ENCODE assay signal across 18 cellular contexts in the genomic region with DNA sequence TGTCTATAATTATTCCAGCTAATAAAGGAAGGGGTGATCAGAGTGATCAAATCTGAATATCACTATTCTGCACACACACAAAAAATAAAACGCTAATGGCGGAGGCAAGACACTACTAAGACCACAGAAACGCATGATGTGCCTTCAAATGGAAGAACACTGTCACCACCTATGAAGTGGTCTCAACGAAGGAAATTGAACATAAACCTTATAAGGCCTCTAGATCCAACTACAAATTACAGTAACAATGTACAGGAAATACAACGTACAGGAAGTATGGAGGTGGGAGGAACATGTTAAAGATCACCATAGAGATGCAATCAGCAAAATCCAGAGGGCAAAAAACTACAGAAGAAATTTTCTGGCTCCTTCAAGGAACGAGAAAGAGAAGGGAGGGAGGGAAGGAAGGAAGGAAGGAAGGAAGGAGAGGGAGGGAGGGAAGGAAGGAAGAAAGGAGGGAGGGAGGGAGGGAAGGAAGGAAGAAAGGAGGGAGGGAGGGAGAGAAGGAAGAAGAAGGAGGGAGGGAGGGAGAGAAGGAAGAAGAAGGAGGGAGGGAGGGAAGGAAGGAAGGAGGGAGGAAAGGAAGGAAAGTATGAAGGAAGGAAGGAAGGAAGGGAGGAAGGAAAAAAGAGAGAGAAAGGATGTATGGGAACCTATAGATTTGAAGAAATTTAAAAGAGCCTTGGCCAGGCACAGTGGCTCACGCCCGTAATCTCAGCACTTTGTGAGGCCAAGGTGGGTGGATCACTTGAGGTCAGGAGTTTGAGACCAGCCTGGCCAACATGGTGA. TPM values are rescaled to one million over a fixed set of nuclear protein-coding genes. Genes with fewer than 3 reads are reported as not detected.
DNase-seq lines count a peak whose midpoint lies in the region; ATAC-seq and TF ChIP-seq lines count a peak whose summit lies in the region.
"Had no signal": no experiment of that assay in that cellular context is flagged by ENCODE, and none has a peak within 500 bp of the region (broad histone marks: within the 10 kb centered on the region; RNA-seq: fewer than 3 reads in every experiment).

No MANE protein-coding gene starts in this region.

- H3K9me3 Mint-ChIP-seq in CD8-positive, alpha-beta T cell, result no peaks in the 10 kb centered on the region
- peaks cover 4% of the 10 kb centered on the region for H3K9me3 Mint-ChIP-seq in activated naive CD8-positive, alpha-beta T cell treated with anti-CD3 and anti-CD28 coated beads for 36 hours
- H3K9me3 Mint-ChIP-seq in nephron, result no peaks in the 10 kb centered on the region
- H3K9me3 Mint-ChIP-seq: central memory CD8-positive, alpha-beta T cell had no signal

- 0 out of 22 replicates have a peak overlapping the region, but pooled peaks of 1 of the 11 experiments have one; percentile 50 for H3K27ac ChIP-seq in BLaER1 treated with 17β-estradiol and CSF1 and Interleukin-3, amounts not matched to agents 10 nM and 100 nM
- H3K27ac ChIP-seq in CD8-positive, alpha-beta T cell (ENCODE audit: low read depth, low read length), result peak overlapping the region; percentile 43
- H3K27ac ChIP-seq: KMS-11 had no signal

- no peaks in the 10 kb centered on the region for H3K9me3 ChIP-seq in BLaER1 treated with 17β-estradiol and CSF1 and Interleukin-3, amounts not matched to agents 10 nM and 100 nM (replicated peaks in 1 of 11)
- H3K9me3 ChIP-seq in CD8-positive, alpha-beta T cell (ENCODE audit: low read length), result no peaks in the 10 kb centered on the region
- H3K9me3 ChIP-seq: vagina had no signal

- no peaks in the 10 kb centered on the region for H3K27me3 Mint-ChIP-seq in CD8-positive, alpha-beta T cell (ENCODE audit: low read depth)
- H3K27me3 Mint-ChIP-seq in activated naive CD8-positive, alpha-beta T cell treated with anti-CD3 and anti-CD28 coated beads for 36 hours, result no peaks in the 10 kb centered on the region
- no peaks in the 10 kb centered on the region for H3K27me3 Mint-ChIP-seq in nephron (ENCODE audit: low read depth)
- H3K27me3 Mint-ChIP-seq: central memory CD8-positive, alpha-beta T cell had no signal

- intact Hi-C loops in CD8-positive, alpha-beta T cell (cut with DNase I, micrococcal nuclease), result no loop called here

- no peaks in the 10 kb centered on the region for H3K27me3 ChIP-seq in BLaER1 treated with 17β-estradiol and CSF1 and Interleukin-3, amounts not matched to agents 10 nM and 100 nM
- H3K27me3 ChIP-seq in CD8-positive, alpha-beta T cell (ENCODE audit: insufficient read depth, low read length), result no peaks in the 10 kb centered on the region
- H3K27me3 ChIP-seq: vagina had no signal

- peak; percentile 12 for ATAC-seq in CD8-positive, alpha-beta T cell
- ATAC-seq: left ventricle myocardium superior had no signal

- H3K4me2 ChIP-seq in BLaER1 treated with 17β-estradiol and CSF1 and Interleukin-3, amounts not matched to agents 10 nM and 100 nM, result peak overlapping the region in 10 of 11 experiments; percentile 77 to 98 (median 94); a peak in 19 of 22 replicates

- peak overlapping the region; percentile 6 for H3K4me3 Mint-ChIP-seq in CD8-positive, alpha-beta T cell
- H3K4me3 Mint-ChIP-seq in activated naive CD8-positive, alpha-beta T cell treated with anti-CD3 and anti-CD28 coated beads for 36 hours, result peak overlapping the region; percentile 25
- H3K4me3 Mint-ChIP-seq in nephron, result peak overlapping the region in 1 of 3 experiments; percentile 8

- DNase-seq in CD8-positive, alpha-beta T cell, result no peak
- no peak for DNase-seq in activated naive CD8-positive, alpha-beta T cell treated with anti-CD3 and anti-CD28 coated beads for 36 hours
- DNase-seq in globus pallidus (ENCODE audit: low spot score) (no peak), NOMO-1 treated with DMSO at 0.1 percent for 48 hours (lab: John Stamatoyannopoulos, UW; ENCODE audit: unreplicated experiment) (no peak)
- no peak for DNase-seq in stimulated activated CD4-positive, alpha-beta T cell treated with anti-CD3 and anti-CD28 coated beads, Interleukin-2, amount 100 ng/mL, for 48 hours
- DNase-seq: AML-193; effector CD4-positive, alpha-beta T cell; HCEC 1CT; head of caudate nucleus; NCI-H1048; NCI-H2029 treated with DMSO at 0.1 percent for 48 hours had no signal

- peaks cover 28 to 55% (median 37%) of the 10 kb centered on the region in 10 experiments for H3K4me1 ChIP-seq in BLaER1 treated with 17β-estradiol and CSF1 and Interleukin-3, amounts not matched to agents 10 nM and 100 nM
- peaks cover 31% of the 10 kb centered on the region for H3K4me1 ChIP-seq in CD8-positive, alpha-beta T cell (ENCODE audit: insufficient read depth, low read length)

- TF ChIP-seq CTCF in CD8-positive, alpha-beta T cell (IDR thresholded peaks at IDR 0.05), result no peak
- TF ChIP-seq CTCF in nephron (IDR thresholded peaks at IDR 0.05; ENCODE audit: unreplicated experiment in 3 of 3), result no peak

- H3K36me3 Mint-ChIP-seq in CD8-positive, alpha-beta T cell, result no peaks in the 10 kb centered on the region
- H3K36me3 Mint-ChIP-seq in activated naive CD8-positive, alpha-beta T cell treated with anti-CD3 and anti-CD28 coated beads for 36 hours, result peaks cover 3% of the 10 kb centered on the region
- no peaks in the 10 kb centered on the region for H3K36me3 Mint-ChIP-seq in nephron (ENCODE audit: low read depth)

- POLR2A ChIA-PET in CD8-positive, alpha-beta T cell (lab: Charles Lee), result interaction anchor here (1.1 to 2.5 kb wide), 8 partner anchors 10 to 69 kb away, joined by 3 to 16 read pairs (median 5); partner anchors contain the start of genes PPP1R9B and SAMD14

- peaks cover 40% of the 10 kb centered on the region for H3K4me1 Mint-ChIP-seq in CD8-positive, alpha-beta T cell (ENCODE audit: low read depth)
- H3K4me1 Mint-ChIP-seq in activated naive CD8-positive, alpha-beta T cell treated with anti-CD3 and anti-CD28 coated beads for 36 hours, result peaks cover 40% of the 10 kb centered on the region
- H3K4me1 Mint-ChIP-seq in nephron, result peaks cover 29% of the 10 kb centered on the region

- no peak overlapping the region for H3K4me3 ChIP-seq in BLaER1 treated with 17β-estradiol and CSF1 and Interleukin-3, amounts not matched to agents 10 nM and 100 nM
- no peak overlapping the region for H3K4me3 ChIP-seq in CD8-positive, alpha-beta T cell (ENCODE audit: low read depth, low read length)

- H3K36me3 ChIP-seq in BLaER1 treated with 17β-estradiol and CSF1 and Interleukin-3, amounts not matched to agents 10 nM and 100 nM, result no peaks in the 10 kb centered on the region
- no peaks in the 10 kb centered on the region for H3K36me3 ChIP-seq in CD8-positive, alpha-beta T cell (ENCODE audit: insufficient read depth, low read length)
- H3K36me3 ChIP-seq: vagina had no signal

- H3K9ac ChIP-seq in BLaER1 treated with 17β-estradiol and CSF1 and Interleukin-3, amounts not matched to agents 10 nM and 100 nM, result no peak overlapping the region
- H3K9ac ChIP-seq: KMS-11 had no signal

- no peaks in the 10 kb centered on the region; a peak in 1 of 22 replicates for H4K20me1 ChIP-seq in BLaER1 treated with 17β-estradiol and CSF1 and Interleukin-3, amounts not matched to agents 10 nM and 100 nM

- peak overlapping the region; percentile 72 for H3K27ac Mint-ChIP-seq in CD8-positive, alpha-beta T cell
- H3K27ac Mint-ChIP-seq in activated naive CD8-positive, alpha-beta T cell treated with anti-CD3 and anti-CD28 coated beads for 36 hours, result peak overlapping the region; percentile 96
- peak overlapping the region; percentile 41 to 77 (median 55) for H3K27ac Mint-ChIP-seq in nephron

- CTCF ChIA-PET in CD8-positive, alpha-beta T cell (lab: Charles Lee), result interaction anchor here (0.7 to 2.8 kb wide), 22 partner anchors 12 to 135 kb away, joined by 3 to 89 read pairs (median 6); partner anchors contain the start of genes COL1A1, PDK2, PPP1R9B and SAMD14

RNA-seq across cellular contexts. Expression of gene SGCA, which starts 3.1 kb away (rescaled TPM):
- total RNA-seq in CD8-positive, alpha-beta T cell, result under 1 TPM in 1 of 2 experiments, not detected in 1; 0.25 TPM
- under 1 TPM in 1 of 2 experiments, not detected in 1; 0.38 TPM for total RNA-seq in activated naive CD8-positive, alpha-beta T cell treated with anti-CD3 and anti-CD28 coated beads for 36 hours
- total RNA-seq: NCI-H460 had no signal

RNA-seq across cellular contexts. Expression of gene PPP1R9B, which starts 12.2 kb away (rescaled TPM):
- 10 to 100 TPM; 64.3 TPM for total RNA-seq in CD8-positive, alpha-beta T cell
- total RNA-seq in activated naive CD8-positive, alpha-beta T cell treated with anti-CD3 and anti-CD28 coated beads for 36 hours, result 10 to 100 TPM; 50.9 to 52.0 TPM

RNA-seq across cellular contexts. Expression of gene SAMD14, which starts 32.7 kb away (rescaled TPM):
- total RNA-seq in CD8-positive, alpha-beta T cell, result under 1 TPM; 0.31 to 0.62 TPM
- total RNA-seq in activated naive CD8-positive, alpha-beta T cell treated with anti-CD3 and anti-CD28 coated beads for 36 hours, result under 1 TPM; 0.47 to 0.66 TPM
- total RNA-seq: NCI-H460 had no signal

RNA-seq across cellular contexts. Expression of gene COL1A1, which starts 38.8 kb away (rescaled TPM):
- 10 to 100 TPM; 37.2 to 43.8 TPM for total RNA-seq in CD8-positive, alpha-beta T cell
- total RNA-seq in activated naive CD8-positive, alpha-beta T cell treated with anti-CD3 and anti-CD28 coated beads for 36 hours, result under 1 TPM; 0.72 to 0.78 TPM
